8 cellular contexts compared by ENCODE assay signal in genomic region chr15:52677593-52677992, GRCh38. TPM values are rescaled to one million over a fixed set of nuclear protein-coding genes. Genes with fewer than 3 reads are reported as not detected.
DNase-seq lines count a peak whose midpoint lies in the region; ATAC-seq and TF ChIP-seq lines count a peak whose summit lies in the region.

No MANE protein-coding gene starts in this region.

- DNase-seq in IMR-90 (no peak), choroid plexus epithelial cell (ENCODE audit: low read depth) (no peak), neural crest cell (ENCODE audit: low read depth, low spot score) (no peak), cerebellar nuclear complex (lab: John Stamatoyannopoulos, UW) (no peak)
- DNase-seq in activated CD4-positive, CD25-positive, alpha-beta regulatory T cell (lab: John Stamatoyannopoulos, UW): no peak

- CTCF ChIA-PET in IMR-90 (lab: Yijun Ruan, JAX): no interaction called here

- in situ Hi-C loops in IMR-90 (cut with MboI; ENCODE audit: low sequenced_read_pairs): no loop called here

- no peak overlapping the region for H2AK5ac ChIP-seq in IMR-90 (ENCODE audit: low read depth, low read length)

- TF ChIP-seq POLR2A in IMR-90 (IDR thresholded peaks at IDR 0.05; ENCODE audit: low read depth, low read length): no peak

- no peak overlapping the region for H2AK9ac ChIP-seq in IMR-90 (replicated peaks; ENCODE audit: low read depth, low read length, poor library complexity)

- peaks cover 22% of the 10 kb centered on the region for H3K36me3 ChIP-seq in BLaER1
- H3K36me3 ChIP-seq in IMR-90 (ENCODE audit: control insufficient read depth, insufficient read depth, low read length): no peaks in the 10 kb centered on the region

- H3K23ac ChIP-seq in IMR-90 (ENCODE audit: low read depth, low read length): peak overlapping the region; percentile 49; the same call in 1 of the 2 replicates

- H3K27ac Mint-ChIP-seq in neural crest cell (ENCODE audit: unreplicated experiment): no peak overlapping the region

- H3K4me3 ChIP-seq in BLaER1 (peak overlapping the region; percentile 91), IMR-90 (ENCODE audit: insufficient read depth, low read depth, low read length) (peak overlapping the region; percentile 94), choroid plexus epithelial cell (ENCODE audit: low read depth, low read length) (peak overlapping the region; percentile 95)

- H2BK15ac ChIP-seq in IMR-90 (ENCODE audit: low read depth, low read length): no peak overlapping the region

- H3K27me3 Mint-ChIP-seq in neural crest cell (ENCODE audit: low read depth): peaks cover 22% of the 10 kb centered on the region

- peak overlapping the region; percentile 63; the same call in 1 of the 2 replicates for H3K4ac ChIP-seq in IMR-90 (ENCODE audit: low read depth, low read length)

- POLR2A ChIA-PET in IMR-90 (lab: Charles Lee; ENCODE audit: unreplicated experiment): no interaction called here

- no peaks in the 10 kb centered on the region for H3K27me3 ChIP-seq in BLaER1
- no peaks in the 10 kb centered on the region; the same call in 1 of the 2 replicates for H3K27me3 ChIP-seq in IMR-90 (ENCODE audit: control insufficient read depth, insufficient read depth, low read length)

- WGBS in IMR-90 (ENCODE audit: extremely low coverage in 2 of 2, insufficient read length in 1 of 2), 2 experiments: no CpG with 5 or more reads among the region's 2 CpGs

- no peaks in the 10 kb centered on the region for H3K9me3 ChIP-seq in BLaER1
- H3K9me3 ChIP-seq in IMR-90 (ENCODE audit: control insufficient read depth, insufficient read depth, low read length): no peaks in the 10 kb centered on the region

- peak overlapping the region; percentile 69; the same call in 1 of the 2 replicates for H3K14ac ChIP-seq in IMR-90 (replicated peaks; ENCODE audit: low read depth, low read length)

- dilution Hi-C loops in IMR-90 (cut with HindIII; ENCODE audit: low sequenced_read_pairs, unreplicated experiment): no loop called here

- H4K5ac ChIP-seq in IMR-90 (ENCODE audit: low read depth, low read length): peak overlapping the region; percentile 39; the same call in 1 of the 2 replicates

- no peaks in the 10 kb centered on the region for H3K9me1 ChIP-seq in IMR-90 (ENCODE audit: insufficient read depth, low read length)

- no peak for TF ChIP-seq CTCF in IMR-90 (conservative IDR thresholded peaks at IDR 0.05; ENCODE audit: low read depth, low read length)
- no peak for TF ChIP-seq CTCF in choroid plexus epithelial cell (conservative IDR thresholded peaks at IDR 0.05; ENCODE audit: low read depth, low read length)
- no peak for TF ChIP-seq CTCF in neural crest cell (conservative IDR thresholded peaks at IDR 0.05)

- H3K27ac ChIP-seq in BLaER1 (peak overlapping the region; percentile 88), IMR-90 (ENCODE audit: insufficient read depth, low read length) (peak overlapping the region; percentile 69)

- H2BK5ac ChIP-seq in IMR-90 (ENCODE audit: low read depth, low read length, poor library complexity, severe bottlenecking): peak overlapping the region; percentile 75

- intact Hi-C loops in IMR-90 (cut with micrococcal nuclease): loop anchor here (5.0 to 10.0 kb wide), 3 partner anchors 73 to 423 kb away; partner anchors contain the start of gene MYO5A

- H3K79me1 ChIP-seq in IMR-90 (ENCODE audit: low read depth in 1 of 2, low read length in 2 of 2): peaks cover 0 to 5% of the 10 kb centered on the region in 2 experiments; a peak in 2 of 4 replicates

- H3K56ac ChIP-seq in IMR-90 (ENCODE audit: extremely low read depth, insufficient read depth, low read length): peak overlapping the region; percentile 70; the same call in 1 of the 2 replicates

- no peak overlapping the region for H2BK20ac ChIP-seq in IMR-90 (ENCODE audit: low read depth, low read length)

- peak overlapping the region; percentile 34 to 59; a peak in 3 of 4 replicates for H4K8ac ChIP-seq in IMR-90 (ENCODE audit: low read depth in 2 of 2, low read length in 2 of 2)

- TF ChIP-seq RAD21 in IMR-90 (IDR thresholded peaks at IDR 0.05; ENCODE audit: low read length): no peak

- H3K9ac ChIP-seq in BLaER1 (peak overlapping the region; percentile 90), IMR-90 (ENCODE audit: low read depth, low read length) (peak overlapping the region; percentile 74)

- ATAC-seq in GM19455 (IDR thresholded peaks at IDR 0.05; ENCODE audit: unreplicated experiment) (peak; percentile 28), IMR-90 (ENCODE audit: low read depth) (no peak), GM18519 (IDR thresholded peaks at IDR 0.05; ENCODE audit: low FRiP score, unreplicated experiment) (no peak)

- peak overlapping the region; percentile 99 for H3K4me3 Mint-ChIP-seq in neural crest cell

- no peak overlapping the region for H3K18ac ChIP-seq in IMR-90 (ENCODE audit: low read depth, low read length)

- H2AFZ ChIP-seq in IMR-90 (replicated peaks; ENCODE audit: low read length, poor library complexity): peak overlapping the region; percentile 100

- no peaks in the 10 kb centered on the region for H3K9me3 Mint-ChIP-seq in neural crest cell

- H3K4me1 ChIP-seq in BLaER1 (peaks cover 65% of the 10 kb centered on the region), IMR-90 (ENCODE audit: control insufficient read depth, insufficient read depth, low read length) (no peaks in the 10 kb centered on the region)

- no peak overlapping the region for H2BK120ac ChIP-seq in IMR-90 (ENCODE audit: low read depth, low read length)

- peaks cover 20% of the 10 kb centered on the region for H3K4me1 Mint-ChIP-seq in neural crest cell

- H4K20me1 ChIP-seq in BLaER1 (peaks cover 39% of the 10 kb centered on the region), IMR-90 (ENCODE audit: insufficient read depth, low read length) (no peaks in the 10 kb centered on the region)

- no peak overlapping the region for H4K91ac ChIP-seq in IMR-90 (ENCODE audit: insufficient read depth, low read depth, low read length)

- BruUV-seq in IMR-90 (replicated peaks; lab: Mats Ljungman, UMichigan): no TSS peak

- H3K4me2 ChIP-seq in BLaER1 (peak overlapping the region; percentile 85), IMR-90 (ENCODE audit: low read depth, low read length) (peak overlapping the region; percentile 98)

- H3K36me3 Mint-ChIP-seq in neural crest cell (ENCODE audit: low read depth): no peaks in the 10 kb centered on the region

TF ChIP-seq in IMR-90, 13 proteins besides CTCF, POLR2A, EP300 and RAD21:
- TF ChIP-seq SMC3 (IDR thresholded peaks at IDR 0.05; ENCODE audit: low read depth, low read length) (no peak), MAZ (IDR thresholded peaks at IDR 0.05; ENCODE audit: borderline replicate concordance, low read depth, low read length) (no peak), CEBPB (IDR thresholded peaks at IDR 0.05; ENCODE audit: low read depth, low read length) (no peak), FOS (IDR thresholded peaks at IDR 0.05; ENCODE audit: low read depth, low read length) (no peak), CHD1 (IDR thresholded peaks at IDR 0.05; ENCODE audit: low read depth, low read length) (no peak), NFE2L2 (IDR thresholded peaks at IDR 0.05; ENCODE audit: low read depth, low read length) (no peak), RCOR1 (IDR thresholded peaks at IDR 0.05; ENCODE audit: insufficient replicate concordance, low read length) (no peak), ELK1 (IDR thresholded peaks at IDR 0.05; ENCODE audit: borderline replicate concordance, low read depth, low read length) (no peak), MAFK (IDR thresholded peaks at IDR 0.05; ENCODE audit: low read depth, low read length) (no peak), BHLHE40 (IDR thresholded peaks at IDR 0.05; ENCODE audit: low read depth, low read length) (no peak), USF2 (IDR thresholded peaks at IDR 0.05; ENCODE audit: low read depth, low read length) (no peak), RFX5 (IDR thresholded peaks at IDR 0.05; ENCODE audit: low read depth, low read length) (no peak), MXI1 (IDR thresholded peaks at IDR 0.05; ENCODE audit: borderline replicate concordance, low read depth, low read length) (no peak)

RNA-seq across cellular contexts. Expression of gene ATOSA, which starts 1.6 kb away (rescaled TPM):
- total RNA-seq in IMR-90 (2012; rRNA removed): 17.2 and 23.9 TPM in 2 replicates
- polyA plus RNA-seq in IMR-90 (2012; rRNA removed): 9.4 and 13.2 TPM in 2 replicates
- 2.5 and 4.2 TPM in 2 replicates for polyA plus RNA-seq in IMR-90 (2012; cell fraction: cytosol; rRNA removed)
- polyA plus RNA-seq in IMR-90 (2012; cell fraction: nucleus; rRNA removed; ENCODE audit: low replicate concordance): 7.6 and 66.2 TPM in 2 replicates
- 14.9 and 15.8 TPM in 2 replicates for total RNA-seq in neural crest cell
